Comparison of ENCODE assay signal across 28 cellular contexts in the genomic region with DNA sequence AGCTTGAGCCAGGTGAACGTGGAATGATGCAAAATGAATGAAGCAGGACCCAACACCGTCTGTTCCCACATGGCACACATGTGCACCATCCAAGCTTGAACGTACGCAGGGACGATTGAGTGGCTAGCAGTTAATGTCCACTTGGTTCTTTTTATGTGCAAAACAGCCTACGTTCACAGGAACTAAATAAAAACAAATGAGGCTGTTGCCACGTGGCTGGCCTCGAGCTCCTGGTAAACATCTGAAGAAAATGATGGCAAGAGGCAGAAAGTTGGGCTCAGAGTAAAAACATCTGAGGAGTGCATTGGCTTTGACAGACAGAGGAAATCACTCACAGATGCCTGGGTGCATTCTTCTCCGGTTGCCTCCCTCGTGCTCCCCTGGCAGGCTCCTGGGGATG.
"Had no signal": no experiment of that assay in that cellular context is flagged by ENCODE, and none has a peak within 500 bp of the region (broad histone marks: within the 10 kb centered on the region; RNA-seq: fewer than 3 reads in every experiment).

No MANE protein-coding gene starts in this region.

- H3K4me1 ChIP-seq: lower lobe of right lung, prostate gland, vagina had no signal

- H3K36me3 Mint-ChIP-seq: naive thymus-derived CD8-positive, alpha-beta T cell had no signal

- FAIRE-seq: keratinocyte, pancreas, small intestine had no signal

- H3K27ac Mint-ChIP-seq: naive thymus-derived CD8-positive, alpha-beta T cell; nephron; stimulated activated naive CD8-positive, alpha-beta T cell treated with anti-CD3 and anti-CD28 coated beads, Interleukin-15, Interleukin-2, amounts not matched to agents 100 ng/mL and 50 ng/mL, for 24 hours; type B pancreatic cell had no signal

- H3K4me3 Mint-ChIP-seq: naive thymus-derived CD8-positive, alpha-beta T cell; nephron; neural crest cell; stimulated activated naive CD8-positive, alpha-beta T cell treated with anti-CD3 and anti-CD28 coated beads, Interleukin-15, Interleukin-2, amounts not matched to agents 100 ng/mL and 50 ng/mL, for 24 hours; type B pancreatic cell had no signal

- H3K4me3 ChIP-seq: lower lobe of right lung, pancreas, prostate gland, sigmoid colon, tibial nerve, vagina had no signal

- H3K36me3 ChIP-seq: lower lobe of right lung, pancreas, prostate gland, sigmoid colon, tibial nerve, vagina had no signal

- ATAC-seq: left cardiac atrium; left lobe of liver; left ventricle myocardium superior; naive thymus-derived CD8-positive, alpha-beta T cell; pancreas; right cardiac atrium had no signal

- H3K4me1 Mint-ChIP-seq: naive thymus-derived CD8-positive, alpha-beta T cell; neural crest cell had no signal

- H3K27me3 ChIP-seq: pancreas, sigmoid colon, tibial nerve, vagina had no signal

- H3K9me3 Mint-ChIP-seq: neural crest cell; stimulated activated naive CD8-positive, alpha-beta T cell treated with anti-CD3 and anti-CD28 coated beads, Interleukin-15, Interleukin-2, amounts not matched to agents 100 ng/mL and 50 ng/mL, for 24 hours had no signal

- DNase-seq: hippocampal formation; kidney glomerular epithelial cell; left cardiac atrium; left ventricle myocardium superior; lower lobe of right lung; mammary epithelial cell; mesenchymal stem cell; naive thymus-derived CD8-positive, alpha-beta T cell; nucleus accumbens; pancreas; posterior cingulate gyrus; retina; right cardiac atrium; sigmoid colon; stimulated activated CD4-positive, alpha-beta T cell treated with anti-CD3 and anti-CD28 coated beads, Interleukin-1b, Interleukin-23, amount 100 ng/mL, for 48 hours; stimulated activated CD4-positive, alpha-beta T cell treated with anti-CD3 and anti-CD28 coated beads, Interleukin-2, amount 100 ng/mL, for 48 hours; stimulated activated naive CD4-positive, alpha-beta T cell; substantia nigra had no signal

- H3K27ac ChIP-seq: lower lobe of right lung, pancreas, prostate gland, tibial nerve, vagina had no signal
